18 cellular contexts compared by ENCODE assay signal in genomic region chr3:197589545-197589944, GRCh38. TPM values are rescaled to one million over a fixed set of nuclear protein-coding genes. Genes with fewer than 3 reads are reported as not detected.
DNase-seq lines count a peak whose midpoint lies in the region; ATAC-seq, FAIRE-seq and TF ChIP-seq lines count a peak whose summit lies in the region.
"Had no signal": no experiment of that assay in that cellular context is flagged by ENCODE, and none has a peak within 500 bp of the region (broad histone marks: within the 10 kb centered on the region; RNA-seq: fewer than 3 reads in every experiment).

No MANE protein-coding gene starts in this region.

- H3K79me2 ChIP-seq in K562 (ENCODE audit: control insufficient read depth, insufficient read depth, low read length) (no peaks in the 10 kb centered on the region), hepatocyte (no peaks in the 10 kb centered on the region)

- H4K20me1 ChIP-seq in K562 (replicated peaks; ENCODE audit: control insufficient read depth, insufficient read depth, low read length) = no peaks in the 10 kb centered on the region
- no peaks in the 10 kb centered on the region for H4K20me1 ChIP-seq in hepatocyte (ENCODE audit: insufficient read depth, poor library complexity, severe bottlenecking)

- H3K4me1 ChIP-seq in K562 (replicated peaks in 1 of 2; ENCODE audit: control insufficient read depth in 2 of 2, insufficient read depth in 2 of 2, low read length in 2 of 2) (peaks cover 23 to 30% of the 10 kb centered on the region in 2 experiments; a peak in 4 of 5 replicates), hepatocyte (ENCODE audit: insufficient read depth) (peaks cover 19% of the 10 kb centered on the region)

- H3K9me1 ChIP-seq in K562 (ENCODE audit: control insufficient read depth, insufficient read depth, low read length) = no peaks in the 10 kb centered on the region

- H3K4me3 Mint-ChIP-seq in mesothelial cell of epicardium (no peak overlapping the region), WTC11 (no peak overlapping the region)
- H3K4me3 Mint-ChIP-seq: CD4-positive, CD25-positive, alpha-beta regulatory T cell; CD8-positive, alpha-beta T cell; GM23338; H9 had no signal

- H3K4me1 Mint-ChIP-seq in mesothelial cell of epicardium (no peaks in the 10 kb centered on the region), WTC11 (peaks cover 16% of the 10 kb centered on the region)

- no peaks in the 10 kb centered on the region for H3K9me2 ChIP-seq in hepatocyte (replicated peaks; ENCODE audit: insufficient read depth)

- WGBS in K562 (ENCODE audit: insufficient coverage, low coverage, missing lambda C conversion rate) = 83% methylated on average over 13 of the region's 13 CpGs
- 89% methylated on average over 13 of the region's 13 CpGs for WGBS in hepatocyte (ENCODE audit: low lambda C conversion rate, missing lambda C conversion rate)

- H2AFZ ChIP-seq in K562 (ENCODE audit: low read depth, low read length) (no peak overlapping the region), hepatocyte (no peak overlapping the region)

- H3K9me3 ChIP-seq in K562 (replicated peaks; ENCODE audit: control insufficient read depth, insufficient read depth, low read depth, low read length) = no peaks in the 10 kb centered on the region
- H3K9me3 ChIP-seq in hepatocyte (ENCODE audit: low read depth) = no peaks in the 10 kb centered on the region

- H3K4me2 ChIP-seq in K562 (ENCODE audit: insufficient read depth, low read length) (no peak overlapping the region), hepatocyte (no peak overlapping the region)
- H3K4me2 ChIP-seq: GM23338 had no signal

- POLR2A ChIA-PET in K562 (lab: Yijun Ruan, JAX) (interaction anchor here (1.3 to 1.4 kb wide), 2 partner anchors 11 to 12 kb away, joined by 5 to 7 read pairs; no protein-coding TSS in a partner anchor), WTC11 (lab: Charles Lee) (no interaction called here)

- no peaks in the 10 kb centered on the region for H3K9me3 Mint-ChIP-seq in mesothelial cell of epicardium
- no peaks in the 10 kb centered on the region for H3K9me3 Mint-ChIP-seq in WTC11
- H3K9me3 Mint-ChIP-seq: CD4-positive, CD25-positive, alpha-beta regulatory T cell; CD8-positive, alpha-beta T cell; GM23338; H9 had no signal

- no TSS peak for BruUV-seq in K562 (replicated peaks; lab: Mats Ljungman, UMichigan)

- DNase-seq in K562 (ENCODE audit: extremely low read depth in 1 of 4, low spot score in 3 of 4) = no peak
- DNase-seq in hepatocyte (ENCODE audit: low spot score) = no peak
- no peak for DNase-seq in mesothelial cell of epicardium (ENCODE audit: low spot score in 2 of 2, unreplicated experiment in 2 of 2)
- no peak for DNase-seq in anterior cingulate cortex (lab: John Stamatoyannopoulos, UW)
- DNase-seq in putamen (ENCODE audit: low spot score) = no peak
- no peak for DNase-seq in WTC11 (ENCODE audit: low spot score)
- DNase-seq in CD1c-positive myeloid dendritic cell (ENCODE audit: extremely low spot score) = no peak
- DNase-seq: CD4-positive, CD25-positive, alpha-beta regulatory T cell; CD8-positive, alpha-beta T cell; DMS53; DMS79 treated with DMSO at 0.1 percent for 48 hours; GF-D8; H9 had no signal

- H3K36me3 ChIP-seq in K562 (ENCODE audit: control insufficient read depth, insufficient read depth, low read length) (no peaks in the 10 kb centered on the region), hepatocyte (replicated peaks; ENCODE audit: insufficient read depth, low read depth) (no peaks in the 10 kb centered on the region)

- no peak for ATAC-seq in K562
- no peak for ATAC-seq in WTC11
- ATAC-seq: CD8-positive, alpha-beta T cell; GM23338 had no signal

- H3K27me3 ChIP-seq in K562 (ENCODE audit: control insufficient read depth in 2 of 2, insufficient read depth in 2 of 2, low read length in 2 of 2) = no peaks in the 10 kb centered on the region
- no peaks in the 10 kb centered on the region for H3K27me3 ChIP-seq in hepatocyte

- H3K27me3 Mint-ChIP-seq in mesothelial cell of epicardium (ENCODE audit: low read depth) (no peaks in the 10 kb centered on the region), WTC11 (ENCODE audit: low read depth) (no peaks in the 10 kb centered on the region)
- H3K27me3 Mint-ChIP-seq: CD4-positive, CD25-positive, alpha-beta regulatory T cell had no signal

- no peak for TF ChIP-seq CTCF in K562 (IDR thresholded peaks at IDR 0.05 in 2 of 3, conservative IDR thresholded peaks at IDR 0.05 in 1 of 3; ENCODE audit: insufficient read depth in 2 of 3, low read depth in 1 of 3, low read length in 3 of 3)
- no peak for TF ChIP-seq CTCF in hepatocyte (IDR thresholded peaks at IDR 0.05; ENCODE audit: poor library complexity)
- peak; percentile 7 for TF ChIP-seq CTCF in mesothelial cell of epicardium (IDR thresholded peaks at IDR 0.05; ENCODE audit: unreplicated experiment)
- TF ChIP-seq CTCF in WTC11 (IDR thresholded peaks at IDR 0.05) = no peak

- H3K9ac ChIP-seq in K562 (ENCODE audit: insufficient read depth in 1 of 2, low read depth in 2 of 2, low read length in 2 of 2) = no peak overlapping the region

- in situ Hi-C loops in K562 (cut with MboI) = no loop called here

- no peak for TF ChIP-seq POLR2A in K562 (conservative IDR thresholded peaks at IDR 0.05)

- no peak overlapping the region for H3K27ac ChIP-seq in K562 (ENCODE audit: extremely low read depth, low read depth, low read length)
- H3K27ac ChIP-seq in hepatocyte = peak overlapping the region; percentile 97

- TF ChIP-seq EP300 in K562 (IDR thresholded peaks at IDR 0.05; ENCODE audit: low read length) = no peak

- TF ChIP-seq RAD21 in K562 (CRISPR knock-in tag; conservative IDR thresholded peaks at IDR 0.05 in 1 of 2, IDR thresholded peaks at IDR 0.05 in 1 of 2) = no peak

- intact Hi-C loops in K562 (cut with micrococcal nuclease) = no loop called here

- FAIRE-seq in K562 (lab: Jason Lieb, UNC) = no peak
- FAIRE-seq: D721Med, GM12892 had no signal

- H3K27ac Mint-ChIP-seq in mesothelial cell of epicardium = no peak overlapping the region
- H3K27ac Mint-ChIP-seq in WTC11 = no peak overlapping the region
- H3K27ac Mint-ChIP-seq: CD4-positive, CD25-positive, alpha-beta regulatory T cell; CD8-positive, alpha-beta T cell; GM23338; H9 had no signal

- H3K4me3 ChIP-seq in K562 = no peak overlapping the region
- H3K4me3 ChIP-seq in hepatocyte = no peak overlapping the region
- H3K4me3 ChIP-seq: GM23338 had no signal

- H3K36me3 Mint-ChIP-seq in mesothelial cell of epicardium (no peaks in the 10 kb centered on the region), WTC11 (no peaks in the 10 kb centered on the region)
- H3K36me3 Mint-ChIP-seq: CD4-positive, CD25-positive, alpha-beta regulatory T cell; CD8-positive, alpha-beta T cell had no signal

- CTCF ChIA-PET in K562 (lab: Yijun Ruan, JAX; ENCODE audit: low intra/inter-chr PET ratio) (no interaction called here), WTC11 (lab: Charles Lee) (interaction anchor here (1.2 to 6.2 kb wide), 2 partner anchors 9 to 10 kb away, joined by 3 to 44 read pairs; no protein-coding TSS in a partner anchor)

TF ChIP-seq in K562, 482 proteins besides CTCF, POLR2A, EP300 and RAD21 (continues in another document):
- no peak for TF ChIP-seq POLR3G (IDR thresholded peaks at IDR 0.05; ENCODE audit: extremely low read depth, insufficient read length, insufficient replicate concordance)
- 0 out of 2 replicates have a peak, but pooled peaks have one; percentile 20 for TF ChIP-seq PKNOX1 (IDR thresholded peaks at IDR 0.05)

TF ChIP-seq in WTC11, 78 proteins besides CTCF, POLR2A, EP300 and RAD21 (continues in another document):
- no peak for TF ChIP-seq HMGXB4 (CRISPR knock-in tag; IDR thresholded peaks at IDR 0.05)
- TF ChIP-seq, protein P1, sequence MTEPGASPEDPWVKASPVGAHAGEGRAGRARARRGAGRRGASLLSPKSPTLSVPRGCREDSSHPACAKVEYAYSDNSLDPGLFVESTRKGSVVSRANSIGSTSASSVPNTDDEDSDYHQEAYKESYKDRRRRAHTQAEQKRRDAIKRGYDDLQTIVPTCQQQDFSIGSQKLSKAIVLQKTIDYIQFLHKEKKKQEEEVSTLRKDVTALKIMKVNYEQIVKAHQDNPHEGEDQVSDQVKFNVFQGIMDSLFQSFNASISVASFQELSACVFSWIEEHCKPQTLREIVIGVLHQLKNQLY (CRISPR knock-in tag; IDR thresholded peaks at IDR 0.05) = no peak
- no peak for TF ChIP-seq ZNF232 (CRISPR knock-in tag; IDR thresholded peaks at IDR 0.05)

RNA-seq across cellular contexts. Expression of gene BDH1, which starts 33.8 kb away (rescaled TPM):
- total RNA-seq in K562 (2011; cell fraction: chromatin; rRNA removed; ENCODE audit: low replicate concordance) = 0.60 and 1.0 TPM in 2 replicates
- 0.26 and 0.33 TPM in 2 replicates for total RNA-seq in K562 (2011; cell fraction: nucleolus; rRNA removed)
- 0.44 and 1.4 TPM in 2 replicates for total RNA-seq in K562 (2011; cell fraction: nucleoplasm; rRNA removed)
- 0.29 TPM in 1 of 2 replicates, not detected in the other for total RNA-seq in K562 (2014; rRNA removed)
- total RNA-seq in K562 (2014; rRNA removed; fragmentation: Illumina TruSeq; extraction: Trizol) = 0.11 TPM in 1 of 2 replicates, not detected in the other
- total RNA-seq in K562 (2015; rRNA removed; fragmentation: Illumina TruSeq; extraction: Trizol) = 0.04 TPM in 1 of 2 replicates, not detected in the other
- 0.11 and 0.27 TPM in 2 replicates for total RNA-seq in K562 (2021)
- polyA plus RNA-seq in K562 (2011; rRNA removed) = 0.03 and 0.32 TPM in 2 replicates
- 0.06 and 0.22 TPM in 2 replicates for polyA plus RNA-seq in K562 (2011; cell fraction: cytosol; rRNA removed)
- polyA plus RNA-seq in K562 (2011; cell fraction: nucleus; rRNA removed) = 0.38 and 0.94 TPM in 2 replicates
- 0.36 and 0.76 TPM in 2 replicates for polyA plus RNA-seq in K562 (2012)
- 0.19 TPM in 1 of 2 replicates, not detected in the other for polyA plus RNA-seq in K562 (2014; fragmentation: Illumina TruSeq; extraction: Trizol)
- polyA plus RNA-seq in K562 (2014; fragmentation: Nextera tagmentation; extraction: Ambion mirVana) = under 1 TPM; 0.13 to 0.89 TPM
- 0.07 and 0.69 TPM in 2 replicates for polyA plus RNA-seq in K562 (2014; rRNA removed)
- 0.21 TPM in 1 of 2 replicates, not detected in the other for polyA minus RNA-seq in K562 (2011; rRNA and poly(A)+ RNA removed)
- not detected in 2 replicates for polyA minus RNA-seq in K562 (2011; cell fraction: cytosol; rRNA and poly(A)+ RNA removed)
- 0.11 and 0.13 TPM in 2 replicates for polyA minus RNA-seq in K562 (2011; cell fraction: nucleus; rRNA and poly(A)+ RNA removed)
- total RNA-seq in hepatocyte = 62.9 and 64.2 TPM in 2 replicates
- polyA plus RNA-seq in hepatocyte = 40.3 and 61.8 TPM in 2 replicates
- total RNA-seq in mesothelial cell of epicardium = 14.0 to 14.9 TPM (median 14.7 TPM) in 3 replicates
- 26.8 to 32.5 TPM (median 29.9 TPM) in 3 replicates for total RNA-seq in WTC11 (2021)
- total RNA-seq: A172, G401 had no signal
